In genomic region chr6:125236536-125237327, GRCh38 we compare ENCODE assay signal across 17 cellular contexts.
A peak's percentile ranks its signal among the peaks of the same experiment; 100 is the strongest.
DNase-seq lines count a peak whose midpoint lies in the region; ATAC-seq and TF ChIP-seq lines count a peak whose summit lies in the region.
"Had no signal": no experiment of that assay in that cellular context is flagged by ENCODE, and none has a peak within 500 bp of the region (broad histone marks: within the 10 kb centered on the region; RNA-seq: fewer than 3 reads in every experiment).

No MANE protein-coding gene starts in this region.

- no peak overlapping the region for H3K4me3 ChIP-seq in NB4 (ENCODE audit: low read depth, low read length)
- H3K4me3 ChIP-seq: heart right ventricle, thoracic aorta had no signal

- no peak for TF ChIP-seq CTCF in NB4 (IDR thresholded peaks at IDR 0.05; ENCODE audit: low read depth, low read length)

- TF ChIP-seq POLR2A in NB4 (IDR thresholded peaks at IDR 0.05; ENCODE audit: extremely low read depth, insufficient read length), result no peak

- intact Hi-C loops in sciatic nerve (cut with DNase I), result no loop called here
- intact Hi-C loops in Right ventricle myocardium inferior (cut with DNase I), result no loop called here

- ATAC-seq in sciatic nerve (peak; percentile 56), GM21526 (IDR thresholded peaks at IDR 0.05; ENCODE audit: low FRiP score, unreplicated experiment) (no peak), Right ventricle myocardium inferior (no peak)
- ATAC-seq: heart right ventricle had no signal

- DNase-seq in GM03348 (ENCODE audit: low spot score), result peak; percentile 56
- DNase-seq in NB4 (ENCODE audit: low read depth), result peak; percentile 81
- no peak for DNase-seq in epithelial cell of prostate (ENCODE audit: low read depth, low spot score)
- no peak for DNase-seq in sciatic nerve (ENCODE audit: low spot score)
- no peak for DNase-seq in NCI-H1048 (lab: John Stamatoyannopoulos, UW)
- no peak for DNase-seq in Right ventricle myocardium inferior (ENCODE audit: missing footprints)
- DNase-seq: activated CD4-positive, CD25-positive, alpha-beta regulatory T cell treated with anti-CD3 and anti-CD28 coated beads, Interleukin-2, amount 50 U/mL, for 72 hours; activated CD8-positive, alpha-beta memory T cell treated with anti-CD3 and anti-CD28 coated beads, Interleukin-2, amount 50 U/mL, for 48 hours; activated naive CD4-positive, alpha-beta T cell treated with anti-CD3 and anti-CD28 coated beads, Interleukin-2, amount 10 ng/mL, durations not matched to agents 7 days and 5 days; caudate nucleus; CD4-positive, alpha-beta memory T cell; heart right ventricle; NCI-H1105; NCI-H2227 treated with DMSO at 0.1 percent for 48 hours; stimulated activated CD4-positive, alpha-beta T cell treated with anti-CD3 and anti-CD28 coated beads, Interleukin-15, amount 100 ng/mL, for 24 hours had no signal

- H3K27ac ChIP-seq in epithelial cell of prostate, result peak overlapping the region; percentile 30
- H3K27ac ChIP-seq: heart right ventricle, thoracic aorta had no signal

Comparison
In these comparisons a context has a peak if more than half of its experiments do, and no peak if none do; other contexts are left out.
1. DNase-seq: peak in GM03348 (single experiment) and NB4 (single experiment); none in epithelial cell of prostate (single experiment), sciatic nerve (single experiment), NCI-H1048 (single experiment) and Right ventricle myocardium inferior (single experiment).